ENCODE assay signal across 1 cellular context in genomic region chr20:34299925-34300806, GRCh38.
A peak's percentile ranks its signal among the peaks of the same experiment; 100 is the strongest.
TF ChIP-seq lines count a peak whose summit lies in the region.

No MANE protein-coding gene starts in this region.

TF ChIP-seq in K562, 482 proteins besides CTCF, POLR2A, EP300 and RAD21 (continued from another document):
- TF ChIP-seq RCOR1 (IDR thresholded peaks at IDR 0.05; ENCODE audit: borderline replicate concordance in 1 of 2, low read depth in 2 of 2, low read length in 2 of 2) (peak in 1 of 2 experiments; percentile 9; a peak in 1 of 4 replicates), SLC30A9 (CRISPR knock-in tag; IDR thresholded peaks at IDR 0.05) (no peak), ZKSCAN1 (IDR thresholded peaks at IDR 0.05; ENCODE audit: low read depth, low read length) (peak; percentile 83), CEBPG (CRISPR knock-in tag; IDR thresholded peaks at IDR 0.05) (no peak), CEBPG (tag; conservative IDR thresholded peaks at IDR 0.05 in 1 of 2, IDR thresholded peaks at IDR 0.05 in 1 of 2) (peak in 1 of 2 experiments; percentile 31; a peak in 1 of 4 replicates)
